12 cellular contexts compared by ENCODE assay signal in the genomic region with DNA sequence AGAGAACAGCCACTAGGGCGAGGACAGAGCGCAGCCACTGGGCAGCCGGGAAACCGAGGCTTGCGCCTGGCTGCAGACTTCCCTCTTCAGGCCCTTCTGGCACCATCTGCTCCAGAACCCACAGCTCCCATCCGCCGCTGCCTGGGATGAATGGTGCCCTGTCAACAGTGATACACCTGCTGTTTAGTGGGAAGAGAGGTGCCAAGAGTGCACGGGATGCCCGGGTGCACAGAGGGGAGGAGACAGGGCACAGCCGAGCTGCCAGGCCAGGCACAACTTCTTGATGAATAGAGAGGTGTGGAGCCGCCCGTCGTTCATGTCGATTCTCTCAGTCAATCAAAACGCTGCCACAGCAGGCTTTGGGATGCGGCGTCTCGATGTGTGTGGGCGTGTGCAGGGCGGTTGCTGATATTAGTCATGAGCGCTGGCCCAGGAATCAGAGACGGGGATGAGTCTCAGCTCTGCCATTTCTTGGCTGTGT. TPM values are rescaled to one million over a fixed set of nuclear protein-coding genes. Genes with fewer than 3 reads are reported as not detected.
DNase-seq lines count a peak whose midpoint lies in the region; ATAC-seq and TF ChIP-seq lines count a peak whose summit lies in the region.
"Had no signal": no experiment of that assay in that cellular context is flagged by ENCODE, and none has a peak within 500 bp of the region (broad histone marks: within the 10 kb centered on the region; RNA-seq: fewer than 3 reads in every experiment).

No MANE protein-coding gene starts in this region.

- intact Hi-C loops in MCF 10A (cut with micrococcal nuclease) (loop anchor here (2.0 kb wide), 1 partner anchor 141 kb away; the partner anchor contains the start of gene HPCAL1), breast epithelium (cut with DNase I; ENCODE audit: low total_unique reads) (no loop called here), testis (cut with DNase I; ENCODE audit: low total_unique reads) (no loop called here)

- H3K4me3 ChIP-seq in breast epithelium, result no peak overlapping the region
- no peak overlapping the region for H3K4me3 ChIP-seq in endodermal cell (ENCODE audit: low read length)
- no peak overlapping the region for H3K4me3 ChIP-seq in testis

- H3K36me3 Mint-ChIP-seq in MCF 10A (ENCODE audit: insufficient read depth, unreplicated experiment) (no peaks in the 10 kb centered on the region), endodermal cell (ENCODE audit: low read depth) (peaks cover 3% of the 10 kb centered on the region)
- H3K36me3 Mint-ChIP-seq: WTC11 had no signal

- H3K36me3 ChIP-seq in breast epithelium (no peaks in the 10 kb centered on the region), endodermal cell (ENCODE audit: control insufficient read depth, insufficient read depth, low read length) (no peaks in the 10 kb centered on the region), testis (ENCODE audit: low read depth, missing control alignments) (no peaks in the 10 kb centered on the region)

- H3K9me3 ChIP-seq in breast epithelium (no peaks in the 10 kb centered on the region), endodermal cell (ENCODE audit: control insufficient read depth, low read length) (no peaks in the 10 kb centered on the region), testis (no peaks in the 10 kb centered on the region)

- DNase-seq in MCF 10A (ENCODE audit: unreplicated experiment), result peak; percentile 84
- DNase-seq in breast epithelium (ENCODE audit: low spot score in 2 of 2), result no peak
- peak; percentile 48 for DNase-seq in NCI-H446 treated with DMSO at 0.1 percent for 48 hours (lab: John Stamatoyannopoulos, UW)
- peak; percentile 30 for DNase-seq in endodermal cell
- DNase-seq in testis, result peak; percentile 42
- no peak for DNase-seq in SIG-M5 (lab: John Stamatoyannopoulos, UW)
- DNase-seq: effector CD4-positive, alpha-beta T cell; HCEC 1CT; RPMI8226 had no signal

- H3K27ac ChIP-seq in breast epithelium (no peak overlapping the region), endodermal cell (ENCODE audit: low read depth, low read length) (peak overlapping the region; percentile 88), testis (no peak overlapping the region)

- 93% methylated on average over 19 to 22 of the region's 22 CpGs for WGBS in endodermal cell (ENCODE audit: insufficient coverage in 1 of 2, insufficient read length in 1 of 2), 2 experiments
- 83 to 92% methylated on average over 18 to 22 of the region's 22 CpGs for WGBS in testis, 2 donors

- H3K4me1 ChIP-seq in breast epithelium (no peaks in the 10 kb centered on the region), endodermal cell (ENCODE audit: control insufficient read depth, insufficient read depth, low read length) (no peaks in the 10 kb centered on the region), testis (no peaks in the 10 kb centered on the region)

- H3K27me3 Mint-ChIP-seq in MCF 10A (ENCODE audit: insufficient read depth, unreplicated experiment), result no peaks in the 10 kb centered on the region
- H3K27me3 Mint-ChIP-seq in endodermal cell (ENCODE audit: insufficient read depth), result no peaks in the 10 kb centered on the region

- H3K27me3 ChIP-seq in breast epithelium, result no peaks in the 10 kb centered on the region
- H3K27me3 ChIP-seq in endodermal cell (ENCODE audit: control insufficient read depth, insufficient read depth, low read length, poor library complexity, severe bottlenecking), result no peaks in the 10 kb centered on the region
- no peaks in the 10 kb centered on the region for H3K27me3 ChIP-seq in testis

- TF ChIP-seq CTCF in MCF 10A (IDR thresholded peaks at IDR 0.05; ENCODE audit: unreplicated experiment) (no peak), breast epithelium (IDR thresholded peaks at IDR 0.05) (no peak), endodermal cell (conservative IDR thresholded peaks at IDR 0.05) (no peak), testis (IDR thresholded peaks at IDR 0.05) (no peak)

- H3K9ac ChIP-seq in endodermal cell (ENCODE audit: extremely low read depth, low read length, poor library complexity, severe bottlenecking), result no peak overlapping the region

- H3K4me3 Mint-ChIP-seq in MCF 10A (ENCODE audit: unreplicated experiment) (no peak overlapping the region), endodermal cell (no peak overlapping the region)
- H3K4me3 Mint-ChIP-seq: WTC11 had no signal

- POLR2A ChIA-PET in MCF 10A (lab: Yijun Ruan, JAX), result interaction anchor here (1.2 kb wide), 1 partner anchor 246 kb away, joined by 7 read pairs; no protein-coding TSS in a partner anchor

- ATAC-seq in GM21717 (IDR thresholded peaks at IDR 0.05; ENCODE audit: unreplicated experiment) (no peak), GM18502 (IDR thresholded peaks at IDR 0.05; ENCODE audit: poor library complexity, unreplicated experiment) (no peak)

- H3K27ac Mint-ChIP-seq in MCF 10A (ENCODE audit: low read depth, unreplicated experiment), result no peak overlapping the region
- no peak overlapping the region for H3K27ac Mint-ChIP-seq in endodermal cell

- TF ChIP-seq POLR2A in breast epithelium (IDR thresholded peaks at IDR 0.05) (no peak), testis (IDR thresholded peaks at IDR 0.05) (no peak)

- H3K9me3 Mint-ChIP-seq in MCF 10A (ENCODE audit: unreplicated experiment) (no peaks in the 10 kb centered on the region), endodermal cell (no peaks in the 10 kb centered on the region)
- H3K9me3 Mint-ChIP-seq: WTC11 had no signal

- BruUV-seq in MCF 10A (replicated peaks; lab: Mats Ljungman, UMichigan), result no TSS peak

- H3K4me1 Mint-ChIP-seq in MCF 10A (ENCODE audit: insufficient read depth, unreplicated experiment) (peaks cover 8% of the 10 kb centered on the region), endodermal cell (no peaks in the 10 kb centered on the region)

- CTCF ChIA-PET in MCF 10A (lab: Yijun Ruan, JAX), result interaction anchor here (0.5 to 1.4 kb wide), 8 partner anchors 8 to 247 kb away, joined by 3 to 5 read pairs (median 4); no protein-coding TSS in a partner anchor

RNA-seq across cellular contexts. Expression of gene RRM2, which starts 39.5 kb away (rescaled TPM):
- total RNA-seq in MCF 10A (2022) (16.5 and 41.8 TPM in 2 replicates), breast epithelium (1 to 10 TPM in 2 of 3 donors, under 1 TPM in 1; 0.98 to 2.6 (median 1.6) TPM), endodermal cell (100 to 1,000 TPM; 142 to 157 TPM), testis (10 to 100 TPM in 1 of 2 donors, 1 to 10 TPM in 1; 7.2 to 18.1 TPM)
- 152 TPM for polyA plus RNA-seq in endodermal cell (2013, experiment 1 of 2)
- polyA plus RNA-seq in endodermal cell (2013, experiment 2 of 2), result 130 TPM
- 14.9 TPM for polyA plus RNA-seq in testis (ENCODE audit: insufficient read depth, low read depth, low replicate concordance)

Comparison
In these comparisons a context has a peak if more than half of its experiments do, and no peak if none do; other contexts are left out.
1. DNase-seq: peak in MCF 10A (single experiment), NCI-H446 treated with DMSO at 0.1 percent for 48 hours (single experiment), endodermal cell (single experiment) and testis (single experiment); none in breast epithelium (0 of 2) and SIG-M5 (single experiment).